ENCODE assay signal across 8 cellular contexts in the genomic region with DNA sequence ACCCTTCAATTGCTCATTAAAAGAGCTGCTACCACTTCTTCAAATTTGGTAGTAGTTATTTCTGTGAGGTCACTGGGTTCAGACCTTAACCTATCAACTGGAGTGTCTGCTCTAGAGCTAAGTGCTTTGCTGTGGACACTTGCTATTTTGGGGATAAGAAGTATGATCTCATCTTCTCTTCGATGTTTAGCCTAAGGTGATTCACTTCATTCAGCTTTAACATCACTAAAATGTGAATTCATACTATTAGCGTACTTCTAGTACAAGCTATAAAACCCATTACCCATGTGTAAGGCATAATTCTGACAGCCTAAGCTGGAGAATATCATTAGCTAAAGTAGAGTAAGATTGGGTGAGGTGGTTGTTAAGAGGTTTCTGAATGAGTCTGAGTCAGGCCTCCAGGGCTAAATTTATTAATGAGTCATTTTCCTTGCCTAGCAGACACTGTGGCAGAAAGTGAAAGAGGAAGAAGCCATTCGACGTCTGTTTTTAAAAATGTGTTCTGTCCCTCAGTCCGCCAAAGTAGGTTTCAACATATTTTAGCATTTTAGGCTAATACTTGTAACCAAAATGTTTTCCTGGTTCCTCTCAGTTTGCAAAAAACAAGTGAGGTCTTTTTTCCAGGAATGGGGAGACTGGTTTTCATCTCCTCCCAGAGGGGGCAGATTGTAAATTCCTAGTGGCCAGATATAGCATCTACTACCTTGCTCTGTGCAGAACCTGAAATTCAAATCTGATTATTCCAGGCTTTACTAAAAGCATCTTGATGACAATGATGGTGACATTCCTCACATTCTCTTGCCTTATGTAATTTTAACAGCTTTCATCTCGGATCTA.
A peak's percentile ranks its signal among the peaks of the same experiment; 100 is the strongest.
DNase-seq lines count a peak whose midpoint lies in the region; ATAC-seq, FAIRE-seq and TF ChIP-seq lines count a peak whose summit lies in the region.

No MANE protein-coding gene starts in this region.

- H3K9me3 Mint-ChIP-seq in GM23338, result no peaks in the 10 kb centered on the region
- no peaks in the 10 kb centered on the region for H3K9me3 Mint-ChIP-seq in activated T-helper 1 cell treated with anti-CD3 and anti-CD28 coated beads, Interleukin-12 subunit alpha, Interleukin-12 subunit beta, Interleukin-2, Interleukin-4 antibody, amounts not matched to agents 30 ng/mL and 10 ng/mL and 1 ng/mL, durations not matched to agents 14 hours and 24 hours and 36 hours

- DNase-seq in GM13977 (ENCODE audit: low spot score) (peak; percentile 78), GM23338 (ENCODE audit: low spot score) (peak; percentile 8), KG1 (lab: John Stamatoyannopoulos, UW) (peak; percentile 96), heart right ventricle (peak in 1 of 2 donors; percentile 30), spleen (no peak), D721Med (ENCODE audit: insufficient read length, low spot score) (no peak), NCI-H2029 treated with DMSO at 0.1 percent for 48 hours (lab: John Stamatoyannopoulos, UW) (no peak)
- DNase-seq in activated T-helper 1 cell treated with anti-CD3 and anti-CD28 coated beads, Interleukin-12 subunit alpha, Interleukin-12 subunit beta, Interleukin-2, Interleukin-4 antibody, amounts not matched to agents 30 ng/mL and 10 ng/mL and 1 ng/mL, durations not matched to agents 14 hours and 24 hours and 36 hours (ENCODE audit: low spot score), result peak; percentile 3

- H3K4me3 ChIP-seq in GM23338 (no peak overlapping the region), heart right ventricle (peak overlapping the region in 4 of 10 donors; percentile 4 to 30 (median 22)), spleen (peak overlapping the region in 3 of 8 donors; percentile 1 to 46 (median 3))

- in situ Hi-C loops in GM13977 (cut with MboI; ENCODE audit: low pct_unique_long_range_greater_than_20kb, low sequenced_read_pairs, unreplicated experiment), result no loop called here

- 35 to 44% methylated on average over 6 of the region's 6 CpGs for WGBS in heart right ventricle, 2 donors
- WGBS in spleen, 5 donors, result 25 to 36% (median 30%) methylated on average over 6 of the region's 6 CpGs

- H2AFZ ChIP-seq in GM23338, result no peak overlapping the region

- intact Hi-C loops in activated T-helper 1 cell treated with anti-CD3 and anti-CD28 coated beads, Interleukin-12 subunit alpha, Interleukin-12 subunit beta, Interleukin-2, Interleukin-4 antibody, amounts not matched to agents 30 ng/mL and 10 ng/mL and 1 ng/mL, durations not matched to agents 14 hours and 24 hours and 36 hours (cut with micrococcal nuclease), result loop anchor here (1.0 kb wide), 1 partner anchor 25 kb away; no protein-coding TSS in a partner anchor
- intact Hi-C loops in heart right ventricle (cut with DNase I) (loop anchor here in 1 of 10 donors (5.0 kb wide), 1 partner anchor 102 kb away; the partner anchor contains the start of gene SSPN), spleen (cut with DNase I; ENCODE audit: low total_unique reads) (no loop called here)

- H3K27ac ChIP-seq in GM23338 (ENCODE audit: low read depth), result no peak overlapping the region
- H3K27ac ChIP-seq in heart right ventricle, result peak overlapping the region in 8 of 10 donors; percentile 32 to 89 (median 69)
- peak overlapping the region; percentile 32 to 73 (median 56) for H3K27ac ChIP-seq in spleen

- ATAC-seq in GM23338, result no peak
- peak; percentile 88 to 98 (median 94) for ATAC-seq in heart right ventricle

- no peak for FAIRE-seq in D721Med (lab: Jason Lieb, UNC)

- H3K9me3 ChIP-seq in heart right ventricle (no peaks in the 10 kb centered on the region), spleen (no peaks in the 10 kb centered on the region)

- no peaks in the 10 kb centered on the region for H3K4me1 Mint-ChIP-seq in GM23338
- peaks cover 24% of the 10 kb centered on the region for H3K4me1 Mint-ChIP-seq in activated T-helper 1 cell treated with anti-CD3 and anti-CD28 coated beads, Interleukin-12 subunit alpha, Interleukin-12 subunit beta, Interleukin-2, Interleukin-4 antibody, amounts not matched to agents 30 ng/mL and 10 ng/mL and 1 ng/mL, durations not matched to agents 14 hours and 24 hours and 36 hours (ENCODE audit: low read depth)

- H3K9me2 ChIP-seq in GM23338 (ENCODE audit: insufficient read depth), result no peaks in the 10 kb centered on the region

- H3K27me3 ChIP-seq in GM23338 (ENCODE audit: insufficient read depth) (no peaks in the 10 kb centered on the region), heart right ventricle (no peaks in the 10 kb centered on the region), spleen (replicated peaks in 1 of 7) (no peaks in the 10 kb centered on the region)

- no peak for TF ChIP-seq CTCF in GM13977 (IDR thresholded peaks at IDR 0.05; ENCODE audit: extremely low read depth, insufficient read depth, missing control alignments)
- TF ChIP-seq CTCF in GM23338 (conservative IDR thresholded peaks at IDR 0.05; ENCODE audit: low read depth in 2 of 2), result peak in 1 of 2 experiments; percentile 16; a peak in 1 of 4 replicates
- peak in 4 of 9 donors; percentile 23 to 31 (median 30) for TF ChIP-seq CTCF in heart right ventricle (IDR thresholded peaks at IDR 0.05)
- peak in 5 of 11 experiments; percentile 19 to 35 (median 25) for TF ChIP-seq CTCF in spleen (IDR thresholded peaks at IDR 0.05 in 8 of 11, conservative IDR thresholded peaks at IDR 0.05 in 3 of 11)
- TF ChIP-seq CTCF in D721Med (IDR thresholded peaks at IDR 0.05; ENCODE audit: insufficient read depth, missing control alignments), result no peak

- no peaks in the 10 kb centered on the region for H3K36me3 Mint-ChIP-seq in GM23338 (ENCODE audit: low read depth)
- H3K36me3 Mint-ChIP-seq in activated T-helper 1 cell treated with anti-CD3 and anti-CD28 coated beads, Interleukin-12 subunit alpha, Interleukin-12 subunit beta, Interleukin-2, Interleukin-4 antibody, amounts not matched to agents 30 ng/mL and 10 ng/mL and 1 ng/mL, durations not matched to agents 14 hours and 24 hours and 36 hours (ENCODE audit: low read depth), result no peaks in the 10 kb centered on the region

- no peak for TF ChIP-seq POLR2A in spleen (IDR thresholded peaks at IDR 0.05)

- no peak overlapping the region for H3K4me2 ChIP-seq in GM23338

- no peak overlapping the region for H3K4me3 Mint-ChIP-seq in GM23338
- peak overlapping the region; percentile 17 for H3K4me3 Mint-ChIP-seq in activated T-helper 1 cell treated with anti-CD3 and anti-CD28 coated beads, Interleukin-12 subunit alpha, Interleukin-12 subunit beta, Interleukin-2, Interleukin-4 antibody, amounts not matched to agents 30 ng/mL and 10 ng/mL and 1 ng/mL, durations not matched to agents 14 hours and 24 hours and 36 hours

- peaks cover 2% of the 10 kb centered on the region for H3K27me3 Mint-ChIP-seq in GM23338 (ENCODE audit: insufficient read depth, low read depth, poor library complexity)
- H3K27me3 Mint-ChIP-seq in activated T-helper 1 cell treated with anti-CD3 and anti-CD28 coated beads, Interleukin-12 subunit alpha, Interleukin-12 subunit beta, Interleukin-2, Interleukin-4 antibody, amounts not matched to agents 30 ng/mL and 10 ng/mL and 1 ng/mL, durations not matched to agents 14 hours and 24 hours and 36 hours (ENCODE audit: insufficient read depth), result peaks cover 14% of the 10 kb centered on the region

- H3K79me2 ChIP-seq in GM23338 (replicated peaks; ENCODE audit: insufficient read depth), result no peaks in the 10 kb centered on the region

- H3F3A ChIP-seq in GM23338 (replicated peaks; ENCODE audit: low read depth), result no peaks in the 10 kb centered on the region

- no peaks in the 10 kb centered on the region for H4K20me1 ChIP-seq in GM23338 (replicated peaks; ENCODE audit: insufficient read depth)

- H3K4me1 ChIP-seq in GM23338 (ENCODE audit: insufficient read depth) (no peaks in the 10 kb centered on the region), heart right ventricle (peaks cover 0 to 31% (median 20%) of the 10 kb centered on the region in 9 donors), spleen (peaks cover 6 to 23% (median 18%) of the 10 kb centered on the region in 6 donors)

- H3K36me3 ChIP-seq in GM23338 (ENCODE audit: insufficient read depth) (no peaks in the 10 kb centered on the region), heart right ventricle (no peaks in the 10 kb centered on the region), spleen (no peaks in the 10 kb centered on the region)

- no peak overlapping the region for H3K27ac Mint-ChIP-seq in GM23338
- H3K27ac Mint-ChIP-seq in activated T-helper 1 cell treated with anti-CD3 and anti-CD28 coated beads, Interleukin-12 subunit alpha, Interleukin-12 subunit beta, Interleukin-2, Interleukin-4 antibody, amounts not matched to agents 30 ng/mL and 10 ng/mL and 1 ng/mL, durations not matched to agents 14 hours and 24 hours and 36 hours, result no peak overlapping the region

TF ChIP-seq in GM23338, 12 proteins besides CTCF, POLR2A, EP300 and RAD21 (continues in another document):
- TF ChIP-seq CREB1 (CRISPR knock-in tag; IDR thresholded peaks at IDR 0.05; ENCODE audit: low read depth) (no peak), ZNF331 (CRISPR knock-in tag; IDR thresholded peaks at IDR 0.05; ENCODE audit: low read depth) (no peak), EZH2phosphoT487 (IDR thresholded peaks at IDR 0.05; ENCODE audit: unreplicated experiment) (no peak), EZH2 (IDR thresholded peaks at IDR 0.05; ENCODE audit: low read depth, unreplicated experiment) (no peak), NANOG (IDR thresholded peaks at IDR 0.05; ENCODE audit: borderline replicate concordance) (no peak), JUNB (IDR thresholded peaks at IDR 0.05; ENCODE audit: unreplicated experiment) (no peak), ZNF114 (CRISPR knock-in tag; IDR thresholded peaks at IDR 0.05) (no peak), STAT1 (IDR thresholded peaks at IDR 0.05; ENCODE audit: unreplicated experiment) (no peak), POLR2AphosphoS5 (IDR thresholded peaks at IDR 0.05; ENCODE audit: low read depth) (no peak)
- TF ChIP-seq, protein P1, sequence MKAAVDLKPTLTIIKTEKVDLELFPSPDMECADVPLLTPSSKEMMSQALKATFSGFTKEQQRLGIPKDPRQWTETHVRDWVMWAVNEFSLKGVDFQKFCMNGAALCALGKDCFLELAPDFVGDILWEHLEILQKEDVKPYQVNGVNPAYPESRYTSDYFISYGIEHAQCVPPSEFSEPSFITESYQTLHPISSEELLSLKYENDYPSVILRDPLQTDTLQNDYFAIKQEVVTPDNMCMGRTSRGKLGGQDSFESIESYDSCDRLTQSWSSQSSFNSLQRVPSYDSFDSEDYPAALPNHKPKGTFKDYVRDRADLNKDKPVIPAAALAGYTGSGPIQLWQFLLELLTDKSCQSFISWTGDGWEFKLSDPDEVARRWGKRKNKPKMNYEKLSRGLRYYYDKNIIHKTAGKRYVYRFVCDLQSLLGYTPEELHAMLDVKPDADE (IDR thresholded peaks at IDR 0.05), result no peak

Comparison
In these comparisons a context has a peak if more than half of its experiments do, and no peak if none do; other contexts are left out.
1. DNase-seq: peak in GM13977 (single experiment), GM23338 (single experiment), KG1 (single experiment) and activated T-helper 1 cell treated with anti-CD3 and anti-CD28 coated beads, Interleukin-12 subunit alpha, Interleukin-12 subunit beta, Interleukin-2, Interleukin-4 antibody, amounts not matched to agents 30 ng/mL and 10 ng/mL and 1 ng/mL, durations not matched to agents 14 hours and 24 hours and 36 hours (single experiment); none in spleen (single experiment), D721Med (single experiment) and NCI-H2029 treated with DMSO at 0.1 percent for 48 hours (single experiment).